Comparison of ENCODE assay signal across 8 cellular contexts in genomic region chr15:43903864-43904290, GRCh38.
DNase-seq lines count a peak whose midpoint lies in the region; TF ChIP-seq lines count a peak whose summit lies in the region.

No MANE protein-coding gene starts in this region.

- no peak overlapping the region for H3K4me3 ChIP-seq in A673 (ENCODE audit: low read depth, low read length, poor library complexity, severe bottlenecking)

- POLR2A ChIA-PET in A673 (lab: Charles Lee; ENCODE audit: low non-redundant PET) = no interaction called here

- H3K27ac ChIP-seq in A673 (ENCODE audit: low read depth, low read length, poor library complexity, severe bottlenecking) = no peak overlapping the region
- H3K27ac ChIP-seq in caudate nucleus (ENCODE audit: low read depth, low read length) = no peak overlapping the region

- peak; percentile 87 for DNase-seq in A673 (ENCODE audit: low spot score)
- peak; percentile 79 for DNase-seq in GM13976 (ENCODE audit: low spot score)
- peak; percentile 8 for DNase-seq in NCI-H2107 treated with DMSO at 0.1 percent for 48 hours (lab: John Stamatoyannopoulos, UW; ENCODE audit: unreplicated experiment)
- peak in 3 of 4 experiments; percentile 16 to 37 (median 22) for DNase-seq in activated CD4-positive, CD25-positive, alpha-beta regulatory T cell (lab: John Stamatoyannopoulos, UW)
- peak in 39 of 61 donors; percentile 6 to 65 (median 25) for DNase-seq in caudate nucleus (lab: John Stamatoyannopoulos, UW)
- DNase-seq in kidney tubule cell (ENCODE audit: low spot score) = peak; percentile 68
- DNase-seq in stimulated activated CD4-positive, alpha-beta T cell treated with anti-CD3 and anti-CD28 coated beads, Interleukin-4, amount 100 ng/mL, for 4 hours = peak; percentile 5 to 21
- no peak for DNase-seq in middle frontal gyrus (ENCODE audit: extremely low spot score, low spot score)

- no peaks in the 10 kb centered on the region for H3K36me3 ChIP-seq in A673 (ENCODE audit: insufficient read depth, low read length, poor library complexity, severe bottlenecking)

- in situ Hi-C loops in GM13976 (cut with MboI; ENCODE audit: low sequenced_read_pairs, unreplicated experiment) = loop anchor here (10.0 to 25.0 kb wide), 4 partner anchors 151 to 601 kb away; no protein-coding TSS in a partner anchor

- intact Hi-C loops in A673 (cut with micrococcal nuclease; ENCODE audit: unreplicated experiment) = loop anchor here (2.0 to 5.0 kb wide), 2 partner anchors 163 to 313 kb away; no protein-coding TSS in a partner anchor

- CTCF ChIA-PET in A673 (lab: Charles Lee) = interaction anchor here (0.7 to 1.7 kb wide), 2 partner anchors 162 to 656 kb away, joined by 3 to 6 read pairs; no protein-coding TSS in a partner anchor

- BruUV-seq in A673 (replicated peaks; lab: Mats Ljungman, UMichigan) = no TSS peak

- peaks cover 11% of the 10 kb centered on the region for H3K4me1 ChIP-seq in A673 (ENCODE audit: insufficient read depth, low read length, poor library complexity, severe bottlenecking)

- TF ChIP-seq CTCF in A673 (conservative IDR thresholded peaks at IDR 0.05; ENCODE audit: low read depth, low read length) = peak; percentile 92
- TF ChIP-seq CTCF in GM13976 (IDR thresholded peaks at IDR 0.05; ENCODE audit: borderline replicate concordance, control extremely low read depth, extremely low read depth, insufficient read depth, missing control alignments) = peak; percentile 73

- no peaks in the 10 kb centered on the region for H3K9me3 ChIP-seq in A673 (ENCODE audit: low read depth, low read length, poor library complexity, severe bottlenecking)

- H3K27me3 ChIP-seq in A673 (replicated peaks; ENCODE audit: insufficient read depth, low read depth, low read length, poor library complexity) = no peaks in the 10 kb centered on the region
